ENCODE assay signal across 11 cellular contexts in genomic region chr1:100893718-100894117, GRCh38. TPM values are rescaled to one million over a fixed set of nuclear protein-coding genes. Genes with fewer than 3 reads are reported as not detected.
DNase-seq lines count a peak whose midpoint lies in the region; ATAC-seq and TF ChIP-seq lines count a peak whose summit lies in the region.
"Had no signal": no experiment of that assay in that cellular context is flagged by ENCODE, and none has a peak within 500 bp of the region (broad histone marks: within the 10 kb centered on the region; RNA-seq: fewer than 3 reads in every experiment).

No MANE protein-coding gene starts in this region.

- DNase-seq in heart left ventricle (no peak), right atrium auricular region (ENCODE audit: low spot score) (no peak), type B pancreatic cell (ENCODE audit: extremely low spot score, unreplicated experiment) (no peak), DMS153 treated with DMSO at 0.1 percent for 48 hours (lab: John Stamatoyannopoulos, UW; ENCODE audit: unreplicated experiment) (no peak), ecto neural progenitor cell (ENCODE audit: low spot score) (no peak), NCI-H146 treated with DMSO at 0.1 percent for 48 hours (lab: John Stamatoyannopoulos, UW; ENCODE audit: unreplicated experiment) (no peak)
- DNase-seq in activated CD8-positive, alpha-beta T cell treated with anti-CD3 and anti-CD28 coated beads for 36 hours, result no peak
- DNase-seq: activated CD4-positive, alpha-beta T cell treated with anti-CD3 and anti-CD28 coated beads for 1 hour; NCI-H187; small intestine had no signal

- H3K4me1 Mint-ChIP-seq in activated CD8-positive, alpha-beta T cell treated with anti-CD3 and anti-CD28 coated beads for 36 hours (ENCODE audit: low read depth), result peaks cover 40% of the 10 kb centered on the region
- peaks cover 23% of the 10 kb centered on the region for H3K4me1 Mint-ChIP-seq in type B pancreatic cell (ENCODE audit: unreplicated experiment)

- POLR2A ChIA-PET in activated CD8-positive, alpha-beta T cell treated with anti-CD3 and anti-CD28 coated beads for 36 hours (lab: Charles Lee), result no interaction called here

- no peak for TF ChIP-seq POLR2A in heart left ventricle (IDR thresholded peaks at IDR 0.05)

- no peaks in the 10 kb centered on the region for H3K27me3 ChIP-seq in heart left ventricle
- H3K27me3 ChIP-seq in right atrium auricular region, result no peaks in the 10 kb centered on the region

- H3K9me3 ChIP-seq in heart left ventricle (peaks cover 0 to 16% (median 0%) of the 10 kb centered on the region in 12 donors), right atrium auricular region (no peaks in the 10 kb centered on the region), iPS-18c (ENCODE audit: control insufficient read depth, insufficient read depth, low read length) (peaks cover 9% of the 10 kb centered on the region)

- H3K36me3 ChIP-seq in heart left ventricle (peaks cover 0 to 9% (median under 1%) of the 10 kb centered on the region in 9 donors), right atrium auricular region (no peaks in the 10 kb centered on the region)

- intact Hi-C loops in heart left ventricle (cut with DNase I), result loop anchor here in 1 of 10 donors (10.0 kb wide), 1 partner anchor 759 kb away; the partner anchor contains the start of genes SASS6 and TRMT13
- intact Hi-C loops in activated CD8-positive, alpha-beta T cell treated with anti-CD3 and anti-CD28 coated beads for 36 hours (cut with micrococcal nuclease), result no loop called here

- H3K9me3 Mint-ChIP-seq in activated CD8-positive, alpha-beta T cell treated with anti-CD3 and anti-CD28 coated beads for 36 hours, result peaks cover 18% of the 10 kb centered on the region
- peaks cover 9% of the 10 kb centered on the region for H3K9me3 Mint-ChIP-seq in type B pancreatic cell

- ATAC-seq in heart left ventricle, result no peak
- no peak for ATAC-seq in activated CD8-positive, alpha-beta T cell treated with anti-CD3 and anti-CD28 coated beads for 36 hours

- no peaks in the 10 kb centered on the region for H3K27me3 Mint-ChIP-seq in activated CD8-positive, alpha-beta T cell treated with anti-CD3 and anti-CD28 coated beads for 36 hours
- H3K27me3 Mint-ChIP-seq in type B pancreatic cell, result no peaks in the 10 kb centered on the region

- H3K4me1 ChIP-seq in heart left ventricle (peaks cover 0 to 34% (median 21%) of the 10 kb centered on the region in 12 donors), right atrium auricular region (peaks cover 0 to 21% of the 10 kb centered on the region in 2 donors)

- 47 to 63% (median 49%) methylated on average over 2 of the region's 2 CpGs for WGBS in heart left ventricle, 4 donors

- peak overlapping the region; percentile 28 for H3K27ac Mint-ChIP-seq in activated CD8-positive, alpha-beta T cell treated with anti-CD3 and anti-CD28 coated beads for 36 hours
- peak overlapping the region; percentile 80 for H3K27ac Mint-ChIP-seq in type B pancreatic cell

- H3K4me3 ChIP-seq in heart left ventricle (peak overlapping the region in 9 of 12 donors; percentile 73 to 94 (median 80)), right atrium auricular region (peak overlapping the region in 1 of 2 donors; percentile 66), iPS-18c (ENCODE audit: insufficient read depth, low read depth, low read length) (0 out of 2 replicates have a peak overlapping the region, but pooled peaks have one; percentile 92)

- peaks cover 51% of the 10 kb centered on the region for H3K36me3 Mint-ChIP-seq in activated CD8-positive, alpha-beta T cell treated with anti-CD3 and anti-CD28 coated beads for 36 hours (ENCODE audit: low read depth)
- peaks cover 19% of the 10 kb centered on the region for H3K36me3 Mint-ChIP-seq in type B pancreatic cell

- CTCF ChIA-PET in activated CD8-positive, alpha-beta T cell treated with anti-CD3 and anti-CD28 coated beads for 36 hours (lab: Charles Lee), result interaction anchor here (1.1 to 2.1 kb wide), 2 partner anchors 25 to 464 kb away, joined by 3 to 7 read pairs; no protein-coding TSS in a partner anchor

- H3K4me3 Mint-ChIP-seq in activated CD8-positive, alpha-beta T cell treated with anti-CD3 and anti-CD28 coated beads for 36 hours, result peak overlapping the region; percentile 98
- peak overlapping the region; percentile 99 for H3K4me3 Mint-ChIP-seq in type B pancreatic cell

- no peak for TF ChIP-seq CTCF in heart left ventricle (IDR thresholded peaks at IDR 0.05)
- TF ChIP-seq CTCF in right atrium auricular region (IDR thresholded peaks at IDR 0.05), result no peak
- TF ChIP-seq CTCF in activated CD8-positive, alpha-beta T cell treated with anti-CD3 and anti-CD28 coated beads for 36 hours (IDR thresholded peaks at IDR 0.05), result no peak
- TF ChIP-seq CTCF in type B pancreatic cell (conservative IDR thresholded peaks at IDR 0.05), result no peak

- peak overlapping the region in 1 of 12 donors; percentile 94 for H3K27ac ChIP-seq in heart left ventricle
- no peak overlapping the region for H3K27ac ChIP-seq in right atrium auricular region

RNA-seq across cellular contexts. Expression of gene EXTL2, which starts 0.9 kb away (rescaled TPM):
- total RNA-seq in heart left ventricle, result 1 to 10 TPM; 5.4 to 9.6 (median 8.5) TPM
- 1 to 10 TPM; 5.4 to 6.7 TPM for polyA plus RNA-seq in heart left ventricle
- 1 to 10 TPM; 6.3 to 9.5 TPM for total RNA-seq in right atrium auricular region
- total RNA-seq in activated CD8-positive, alpha-beta T cell treated with anti-CD3 and anti-CD28 coated beads for 36 hours, result 1 to 10 TPM; 4.1 to 5.7 TPM
- 11.7 and 40.1 TPM in 2 replicates for total RNA-seq in type B pancreatic cell (ENCODE audit: low replicate concordance)

RNA-seq across cellular contexts. Expression of gene SLC30A7, which starts 2.2 kb away (rescaled TPM):
- total RNA-seq in heart left ventricle (10 to 100 TPM in 2 of 9 donors, 1 to 10 TPM in 7; 3.9 to 19.4 (median 5.5) TPM), right atrium auricular region (1 to 10 TPM; 8.1 to 9.0 TPM), type B pancreatic cell (ENCODE audit: low replicate concordance) (30.1 and 37.5 TPM in 2 replicates)
- 1 to 10 TPM; 1.6 to 1.8 TPM for polyA plus RNA-seq in heart left ventricle
- 10 to 100 TPM; 32.0 to 36.1 TPM for total RNA-seq in activated CD8-positive, alpha-beta T cell treated with anti-CD3 and anti-CD28 coated beads for 36 hours
